17 cellular contexts compared by ENCODE assay signal in genomic region chr3:71039332-71039731, GRCh38.
A peak's percentile ranks its signal among the peaks of the same experiment; 100 is the strongest.
DNase-seq lines count a peak whose midpoint lies in the region; ATAC-seq lines count a peak whose summit lies in the region.
"Had no signal": no experiment of that assay in that cellular context is flagged by ENCODE, and none has a peak within 500 bp of the region (broad histone marks: within the 10 kb centered on the region; RNA-seq: fewer than 3 reads in every experiment).

No MANE protein-coding gene starts in this region.

- ATAC-seq in GM21423 (IDR thresholded peaks at IDR 0.05; ENCODE audit: unreplicated experiment): peak; percentile 60
- peak; percentile 83 for ATAC-seq in activated T-helper 17 cell treated with anti-CD3 and anti-CD28 coated beads, Interleukin-2, amount 50 U/mL, for 72 hours (replicated peaks)
- peak; percentile 54 to 59 for ATAC-seq in naive B cell (ENCODE audit: low read depth in 2 of 2)
- ATAC-seq: left lobe of liver, SK-N-SH treated with all-trans-retinoic acid at 6 μM for 48 hours had no signal

- H3K36me3 ChIP-seq in CD4-positive, alpha-beta memory T cell (ENCODE audit: insufficient read depth, low read length): peaks cover 60% of the 10 kb centered on the region
- H3K36me3 ChIP-seq in MG63: peaks cover 29% of the 10 kb centered on the region

- H3K9me3 Mint-ChIP-seq in CD4-positive, alpha-beta memory T cell: no peaks in the 10 kb centered on the region
- no peaks in the 10 kb centered on the region for H3K9me3 Mint-ChIP-seq in activated T-helper 17 cell treated with anti-CD3 and anti-CD28 coated beads, Interleukin-2, amount 50 U/mL, for 72 hours
- H3K9me3 Mint-ChIP-seq in naive B cell: no peaks in the 10 kb centered on the region
- H3K9me3 Mint-ChIP-seq: type B pancreatic cell had no signal

- H3K4me3 ChIP-seq in CD4-positive, alpha-beta memory T cell (ENCODE audit: low read length in 2 of 2): no peak overlapping the region
- no peak overlapping the region for H3K4me3 ChIP-seq in MG63

- peak in 4 of 5 donors; percentile 38 to 57 (median 50) for DNase-seq in CD4-positive, alpha-beta memory T cell
- DNase-seq in naive B cell (no peak), NCI-H1092 treated with DMSO at 0.1 percent for 48 hours (lab: John Stamatoyannopoulos, UW) (no peak), MG63 (no peak), HT-29 (ENCODE audit: low spot score) (no peak)
- DNase-seq: amygdala; cerebellar nuclear complex; DMS53; MV-4-11; NCI-H2081; NCI-H526; stimulated activated CD4-positive, alpha-beta T cell treated with anti-CD3 and anti-CD28 coated beads, Interleukin-4, amount 100 ng/mL, for 4 hours had no signal

- intact Hi-C loops in CD4-positive, alpha-beta memory T cell (cut with micrococcal nuclease): loop anchor here (1.0 kb wide), 2 partner anchors 11 to 26 kb away; no protein-coding TSS in a partner anchor

- no peaks in the 10 kb centered on the region for H3K27me3 Mint-ChIP-seq in CD4-positive, alpha-beta memory T cell
- H3K27me3 Mint-ChIP-seq in activated T-helper 17 cell treated with anti-CD3 and anti-CD28 coated beads, Interleukin-2, amount 50 U/mL, for 72 hours: no peaks in the 10 kb centered on the region
- H3K27me3 Mint-ChIP-seq in naive B cell: no peaks in the 10 kb centered on the region
- H3K27me3 Mint-ChIP-seq: type B pancreatic cell had no signal

- peak overlapping the region; percentile 0 to 75 (median 56) for H3K4me3 Mint-ChIP-seq in CD4-positive, alpha-beta memory T cell
- peak overlapping the region; percentile 55 for H3K4me3 Mint-ChIP-seq in activated T-helper 17 cell treated with anti-CD3 and anti-CD28 coated beads, Interleukin-2, amount 50 U/mL, for 72 hours
- no peak overlapping the region for H3K4me3 Mint-ChIP-seq in naive B cell
- H3K4me3 Mint-ChIP-seq: type B pancreatic cell had no signal

- H3K27ac ChIP-seq in CD4-positive, alpha-beta memory T cell (ENCODE audit: low read depth, low read length): peak overlapping the region; percentile 4

- peaks cover 66% of the 10 kb centered on the region for H3K4me1 ChIP-seq in CD4-positive, alpha-beta memory T cell (ENCODE audit: insufficient read depth, low read length)

- CTCF ChIA-PET in CD4-positive, alpha-beta memory T cell (lab: Charles Lee; ENCODE audit: partially characterized antibody): no interaction called here

- no peaks in the 10 kb centered on the region for H3K27me3 ChIP-seq in CD4-positive, alpha-beta memory T cell (ENCODE audit: insufficient read depth, low read length)
- H3K27me3 ChIP-seq in MG63: no peaks in the 10 kb centered on the region

- POLR2A ChIA-PET in CD4-positive, alpha-beta memory T cell (lab: Charles Lee; ENCODE audit: partially characterized antibody): interaction anchor here (0.6 to 1.0 kb wide), 2 partner anchors 17 to 351 kb away, joined by 3 to 4 read pairs; no protein-coding TSS in a partner anchor

- peak overlapping the region; percentile 12 to 88 (median 70) for H3K27ac Mint-ChIP-seq in CD4-positive, alpha-beta memory T cell
- peak overlapping the region; percentile 31 for H3K27ac Mint-ChIP-seq in activated T-helper 17 cell treated with anti-CD3 and anti-CD28 coated beads, Interleukin-2, amount 50 U/mL, for 72 hours
- peak overlapping the region; percentile 13 to 68 (median 40) for H3K27ac Mint-ChIP-seq in naive B cell
- H3K27ac Mint-ChIP-seq: type B pancreatic cell had no signal

- peaks cover 56 to 89% (median 70%) of the 10 kb centered on the region in 4 donors for H3K4me1 Mint-ChIP-seq in CD4-positive, alpha-beta memory T cell
- H3K4me1 Mint-ChIP-seq in activated T-helper 17 cell treated with anti-CD3 and anti-CD28 coated beads, Interleukin-2, amount 50 U/mL, for 72 hours: peaks cover 48% of the 10 kb centered on the region
- H3K4me1 Mint-ChIP-seq in naive B cell: peaks cover 45 to 64% (median 54%) of the 10 kb centered on the region in 3 donors

- peaks cover 72 to 90% of the 10 kb centered on the region in 2 donors for H3K36me3 Mint-ChIP-seq in CD4-positive, alpha-beta memory T cell
- peaks cover 100% of the 10 kb centered on the region for H3K36me3 Mint-ChIP-seq in activated T-helper 17 cell treated with anti-CD3 and anti-CD28 coated beads, Interleukin-2, amount 50 U/mL, for 72 hours (ENCODE audit: low read depth)
- peaks cover 28 to 61% of the 10 kb centered on the region in 2 donors for H3K36me3 Mint-ChIP-seq in naive B cell

- H3K9me3 ChIP-seq in CD4-positive, alpha-beta memory T cell (ENCODE audit: control insufficient read depth in 1 of 2, low read length in 2 of 2): no peaks in the 10 kb centered on the region
- H3K9me3 ChIP-seq in MG63: no peaks in the 10 kb centered on the region

Comparison
In these comparisons a context has a peak if more than half of its experiments do, and no peak if none do; other contexts are left out.
1. DNase-seq: peak in CD4-positive, alpha-beta memory T cell (4 of 5); none in naive B cell (single experiment), NCI-H1092 treated with DMSO at 0.1 percent for 48 hours (single experiment), MG63 (single experiment) and HT-29 (single experiment).
2. H3K4me3 Mint-ChIP-seq: peak in CD4-positive, alpha-beta memory T cell (8 of 8) and activated T-helper 17 cell treated with anti-CD3 and anti-CD28 coated beads, Interleukin-2, amount 50 U/mL, for 72 hours (single experiment); none in naive B cell (0 of 8).
3. Peak in every context shown above with its lines, with median percentiles within 50 percentile points of each other: H3K27ac Mint-ChIP-seq and ATAC-seq.